ENCODE assay signal across 1 cellular context in genomic region chr3:110623571-110623970, GRCh38.
TF ChIP-seq lines count a peak whose summit lies in the region.

No MANE protein-coding gene starts in this region.

TF ChIP-seq in SK-N-SH treated with all-trans-retinoic acid at 6 μM for 48 hours, 23 proteins besides CTCF, POLR2A, EP300 and RAD21 (continued from another document):
- TF ChIP-seq ESRRG (CRISPR knock-in tag; IDR thresholded peaks at IDR 0.05) (no peak), GLIS3 (CRISPR knock-in tag; IDR thresholded peaks at IDR 0.05) (no peak), TCF4 (CRISPR knock-in tag; IDR thresholded peaks at IDR 0.05; ENCODE audit: borderline replicate concordance) (no peak), OSR1 (CRISPR knock-in tag; IDR thresholded peaks at IDR 0.05) (no peak), ZFP30 (CRISPR knock-in tag; IDR thresholded peaks at IDR 0.05) (no peak), ZC3H10 (CRISPR knock-in tag; IDR thresholded peaks at IDR 0.05) (no peak), ZFP3 (CRISPR knock-in tag; IDR thresholded peaks at IDR 0.05) (no peak), PATZ1 (CRISPR knock-in tag; IDR thresholded peaks at IDR 0.05; ENCODE audit: borderline replicate concordance) (no peak), RARB (CRISPR knock-in tag; IDR thresholded peaks at IDR 0.05) (no peak), ZNF70 (CRISPR knock-in tag; IDR thresholded peaks at IDR 0.05) (no peak), ISL1 (CRISPR knock-in tag; IDR thresholded peaks at IDR 0.05) (no peak), SNAI2 (CRISPR knock-in tag; IDR thresholded peaks at IDR 0.05) (no peak), PPARA (CRISPR knock-in tag; IDR thresholded peaks at IDR 0.05; ENCODE audit: borderline replicate concordance) (no peak), ZNF8 (CRISPR knock-in tag; IDR thresholded peaks at IDR 0.05) (no peak)
